11 cellular contexts compared by ENCODE assay signal in genomic region chr20:997486-997885, GRCh38. TPM values are rescaled to one million over a fixed set of nuclear protein-coding genes. Genes with fewer than 3 reads are reported as not detected.
"Had no signal": no experiment of that assay in that cellular context is flagged by ENCODE, and none has a peak within 500 bp of the region (broad histone marks: within the 10 kb centered on the region; RNA-seq: fewer than 3 reads in every experiment).

No MANE protein-coding gene starts in this region.

- H3K27ac ChIP-seq: GM23248 had no signal

- H3K4me3 Mint-ChIP-seq: HFFc6 had no signal

- H3K4me3 ChIP-seq: GM23248, HAP-1, K562 had no signal

- H3K27ac Mint-ChIP-seq: HFFc6 had no signal

- H3K36me3 ChIP-seq: HAP-1 had no signal

- ATAC-seq: HCT116, K562 had no signal

- DNase-seq: GM23248, GOT3, H7, HFFc6, IMR-90, KG1 had no signal

- H3K9me3 ChIP-seq: HAP-1 had no signal

- H3K4me1 ChIP-seq: HAP-1 had no signal

RNA-seq across cellular contexts. Expression of gene RSPO4, which starts 4.6 kb away (rescaled TPM):
- total RNA-seq: GM23248, H4, HFFc6, HT-29, IMR-90, K562 had no signal
- polyA plus RNA-seq: IMR-90 had no signal
